14 cellular contexts compared by ENCODE assay signal in genomic region chr11:133531971-133532651, GRCh38. TPM values are rescaled to one million over a fixed set of nuclear protein-coding genes. Genes with fewer than 3 reads are reported as not detected.
DNase-seq lines count a peak whose midpoint lies in the region; ATAC-seq and TF ChIP-seq lines count a peak whose summit lies in the region.
"Had no signal": no experiment of that assay in that cellular context is flagged by ENCODE, and none has a peak within 500 bp of the region (broad histone marks: within the 10 kb centered on the region; RNA-seq: fewer than 3 reads in every experiment).

Gene OPCML (minus strand): TSS chr11:133532501.

- DNase-seq in DMS153 treated with DMSO at 0.1 percent for 48 hours (lab: John Stamatoyannopoulos, UW; ENCODE audit: unreplicated experiment) (peak; percentile 23), NCI-H69 (lab: John Stamatoyannopoulos, UW) (peak; percentile 12), neural progenitor cell (ENCODE audit: low spot score) (peak; percentile 47), KBM-7 (no peak), OCI-M1 (lab: John Stamatoyannopoulos, UW) (no peak)
- DNase-seq in NK-92 treated with Interleukin-12 subunit alpha and Interleukin-12 subunit beta, amount 100 ng/mL, for 24 hours (lab: John Stamatoyannopoulos, UW): no peak
- DNase-seq: activated naive CD8-positive, alpha-beta T cell treated with anti-CD3 and anti-CD28 coated beads for 36 hours; Calu3; Kasumi-1; natural killer cell; NCI-H1930 had no signal

- peak within 1 kb of the TSS; percentile 86 for H3K4me3 Mint-ChIP-seq in neural progenitor cell
- H3K4me3 Mint-ChIP-seq: activated naive CD8-positive, alpha-beta T cell treated with anti-CD3 and anti-CD28 coated beads for 36 hours; natural killer cell had no signal

- no peaks in the 10 kb centered on the region for H4K20me1 ChIP-seq in neural progenitor cell (ENCODE audit: low read depth)

- TF ChIP-seq EP300 in gastroesophageal sphincter (IDR thresholded peaks at IDR 0.05): no peak

- peaks cover 23% of the 10 kb centered on the region for H3F3A ChIP-seq in neural progenitor cell (ENCODE audit: low read depth)

- H3K27ac ChIP-seq in gastroesophageal sphincter: no peak within 1 kb of the TSS
- no peak within 1 kb of the TSS for H3K27ac ChIP-seq in neural progenitor cell

- no peaks in the 10 kb centered on the region for H3K9me3 Mint-ChIP-seq in neural progenitor cell
- H3K9me3 Mint-ChIP-seq: activated naive CD8-positive, alpha-beta T cell treated with anti-CD3 and anti-CD28 coated beads for 36 hours; natural killer cell had no signal

- H3K4me3 ChIP-seq in gastroesophageal sphincter: peak within 1 kb of the TSS in 1 of 2 donors; percentile 29
- H3K4me3 ChIP-seq in neural progenitor cell: peak within 1 kb of the TSS; percentile 57

- peaks cover 35% of the 10 kb centered on the region for H3K27me3 Mint-ChIP-seq in neural progenitor cell (ENCODE audit: insufficient read depth, low read depth)

- H3K36me3 Mint-ChIP-seq in neural progenitor cell: no peaks in the 10 kb centered on the region
- H3K36me3 Mint-ChIP-seq: activated naive CD8-positive, alpha-beta T cell treated with anti-CD3 and anti-CD28 coated beads for 36 hours; natural killer cell had no signal

- H3K79me2 ChIP-seq in neural progenitor cell (ENCODE audit: low read depth): no peaks in the 10 kb centered on the region

- H2AFZ ChIP-seq in neural progenitor cell (replicated peaks): peak within 1 kb of the TSS; percentile 91

- 0 to 10% methylated on average over 1 to 4 of the region's 27 CpGs for WGBS in gastroesophageal sphincter (ENCODE audit: low coverage in 1 of 2), 2 donors

- no peak within 1 kb of the TSS for H3K27ac Mint-ChIP-seq in neural progenitor cell
- H3K27ac Mint-ChIP-seq: activated naive CD8-positive, alpha-beta T cell treated with anti-CD3 and anti-CD28 coated beads for 36 hours; natural killer cell had no signal

- H3K9me3 ChIP-seq in gastroesophageal sphincter (no peaks in the 10 kb centered on the region), neural progenitor cell (ENCODE audit: low read depth) (no peaks in the 10 kb centered on the region)

- in situ Hi-C loops in KBM-7 (cut with MboI; ENCODE audit: low pct_unique_long_range_greater_than_20kb, low sequenced_read_pairs): no loop called here

- peak within 1 kb of the TSS; percentile 98 for H3K4me2 ChIP-seq in neural progenitor cell

- ATAC-seq in gastroesophageal sphincter (peak; percentile 13), GM19351 (IDR thresholded peaks at IDR 0.05; ENCODE audit: unreplicated experiment) (no peak)
- ATAC-seq: natural killer cell had no signal

- TF ChIP-seq POLR2A in gastroesophageal sphincter (IDR thresholded peaks at IDR 0.05): no peak

- H3K27me3 ChIP-seq in gastroesophageal sphincter (peaks cover 76% of the 10 kb centered on the region), neural progenitor cell (peaks cover 60% of the 10 kb centered on the region)

- TF ChIP-seq CTCF in gastroesophageal sphincter (IDR thresholded peaks at IDR 0.05) (no peak), neural progenitor cell (IDR thresholded peaks at IDR 0.05) (no peak)

- H3K9ac ChIP-seq in neural progenitor cell: no peak within 1 kb of the TSS

- peaks cover 35% of the 10 kb centered on the region for H3K4me1 Mint-ChIP-seq in neural progenitor cell
- H3K4me1 Mint-ChIP-seq: activated naive CD8-positive, alpha-beta T cell treated with anti-CD3 and anti-CD28 coated beads for 36 hours; natural killer cell had no signal

- H3K36me3 ChIP-seq in gastroesophageal sphincter: no peaks in the 10 kb centered on the region
- no peaks in the 10 kb centered on the region for H3K36me3 ChIP-seq in neural progenitor cell

- H3K4me1 ChIP-seq in gastroesophageal sphincter (no peaks in the 10 kb centered on the region), neural progenitor cell (peaks cover 33% of the 10 kb centered on the region)

RNA-seq across cellular contexts. Expression of gene OPCML, which starts in this region (rescaled TPM):
- under 1 TPM; 0.13 to 0.93 (median 0.33) TPM for total RNA-seq in gastroesophageal sphincter
- total RNA-seq in neural progenitor cell (ENCODE audit: low replicate concordance): 0.02 and 0.03 TPM in 2 replicates
- total RNA-seq: activated naive CD8-positive, alpha-beta T cell treated with anti-CD3 and anti-CD28 coated beads for 36 hours; Calu3; natural killer cell; OCI-LY7 had no signal

Comparison
In these comparisons a context has a peak if more than half of its experiments do, and no peak if none do; other contexts are left out.
1. Peak in ATAC-seq in gastroesophageal sphincter; RNA of the gene not detected or under 1 TPM.
2. Peak in DNase-seq, H3K4me3 ChIP-seq and H3K4me2 ChIP-seq in neural progenitor cell; RNA of the gene not detected or under 1 TPM.
3. DNase-seq: peak in DMS153 treated with DMSO at 0.1 percent for 48 hours (single experiment) and NCI-H69 (single experiment); none in NK-92 treated with Interleukin-12 subunit alpha and Interleukin-12 subunit beta, amount 100 ng/mL, for 24 hours (single experiment), KBM-7 (single experiment) and OCI-M1 (single experiment).